1 cellular context compared by ENCODE assay signal in genomic region chr9:91085499-91086291, GRCh38.
A peak's percentile ranks its signal among the peaks of the same experiment; 100 is the strongest.
TF ChIP-seq lines count a peak whose summit lies in the region.

No MANE protein-coding gene starts in this region.

TF ChIP-seq in K562, 482 proteins besides CTCF, POLR2A, EP300 and RAD21 (continued from another document):
- TF ChIP-seq PKNOX1 (IDR thresholded peaks at IDR 0.05) (0 out of 2 replicates have a peak, but pooled peaks have one; percentile 9), CREM (IDR thresholded peaks at IDR 0.05; ENCODE audit: low read depth) (0 out of 2 replicates have a peak, but pooled peaks have one; percentile 28), TCF3 (CRISPR knock-in tag; IDR thresholded peaks at IDR 0.05) (peak; percentile 52; the same call in 1 of the 2 replicates), ZC3H4 (CRISPR knock-in tag; IDR thresholded peaks at IDR 0.05; ENCODE audit: borderline replicate concordance) (no peak), ARID1B (IDR thresholded peaks at IDR 0.05) (peak; percentile 24; the same call in 1 of the 2 replicates), ZNF280B (CRISPR knock-in tag; IDR thresholded peaks at IDR 0.05) (no peak), CEBPB (tag; IDR thresholded peaks at IDR 0.05) (peak; percentile 68), RBFOX2 (IDR thresholded peaks at IDR 0.05; ENCODE audit: low read depth, low read length) (no peak), RCOR1 (IDR thresholded peaks at IDR 0.05; ENCODE audit: borderline replicate concordance in 1 of 2, low read depth in 2 of 2, low read length in 2 of 2) (peak in 1 of 2 experiments; percentile 27; a peak in 1 of 4 replicates), NCOR1 (IDR thresholded peaks at IDR 0.05) (0 out of 2 replicates have a peak, but pooled peaks have one; percentile 23), MGA (IDR thresholded peaks at IDR 0.05) (no peak), KDM1A (IDR thresholded peaks at IDR 0.05) (peak; percentile 40 to 60; a peak in 1 of 4 replicates), UBTF (IDR thresholded peaks at IDR 0.05; ENCODE audit: borderline replicate concordance in 1 of 2, low read depth in 2 of 2, low read length in 2 of 2) (no peak), TRIM24 (IDR thresholded peaks at IDR 0.05) (peak in 1 of 2 experiments; percentile 21; a peak in 1 of 4 replicates), ATF3 (IDR thresholded peaks at IDR 0.05) (peak; percentile 35; the same call in 1 of the 2 replicates), ATF3 (CRISPR knock-in tag; conservative IDR thresholded peaks at IDR 0.05) (no peak), CBFA2T3 (IDR thresholded peaks at IDR 0.05) (peak; percentile 64), NR2C2 (CRISPR knock-in tag; IDR thresholded peaks at IDR 0.05) (no peak), NR2C2 (tag; IDR thresholded peaks at IDR 0.05) (peak; percentile 19; the same call in 1 of the 2 replicates), ATF7 (IDR thresholded peaks at IDR 0.05) (peak; percentile 71), CBFA2T2 (conservative IDR thresholded peaks at IDR 0.05) (peak; percentile 52), TAL1 (IDR thresholded peaks at IDR 0.05) (peak; percentile 50), ZNF766 (CRISPR knock-in tag; conservative IDR thresholded peaks at IDR 0.05) (peak; percentile 66; the same call in 1 of the 2 replicates), NCOA1 (IDR thresholded peaks at IDR 0.05; ENCODE audit: low read depth) (peak; percentile 49; the same call in 1 of the 2 replicates), ZNF318 (IDR thresholded peaks at IDR 0.05; ENCODE audit: borderline replicate concordance in 1 of 2, low read depth in 1 of 2) (0 out of 4 replicates have a peak, but pooled peaks of 1 of the 2 experiments have one; percentile 25)
